3 cellular contexts compared by ENCODE assay signal in the genomic region with DNA sequence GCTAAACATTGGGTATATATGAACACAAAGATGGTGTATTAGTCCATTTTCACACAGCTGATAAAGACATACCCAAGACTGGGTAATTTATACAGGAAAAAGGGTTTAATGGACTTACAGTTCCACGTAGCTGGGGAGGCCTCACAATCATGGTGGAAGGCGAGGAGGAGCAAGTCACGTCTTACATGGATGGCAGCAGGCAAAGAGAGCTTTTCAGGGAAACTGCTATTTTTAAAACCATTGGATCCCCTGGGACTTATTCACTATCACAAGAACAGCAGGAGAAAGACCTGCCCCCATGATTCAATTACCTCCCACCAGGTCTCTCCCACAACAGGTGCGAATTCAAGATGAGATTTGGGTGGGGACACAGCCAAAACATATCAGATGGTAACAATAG. TPM values are rescaled to one million over a fixed set of nuclear protein-coding genes. Genes with fewer than 3 reads are reported as not detected.
"Had no signal": no experiment of that assay in that cellular context is flagged by ENCODE, and none has a peak within 500 bp of the region (broad histone marks: within the 10 kb centered on the region; RNA-seq: fewer than 3 reads in every experiment).

No MANE protein-coding gene starts in this region.

RNA-seq across cellular contexts. Expression of a gene that starts 12.3 kb away (rescaled TPM):
- polyA plus RNA-seq: naive thymus-derived CD4-positive, alpha-beta T cell had no signal

RNA-seq across cellular contexts. Expression of a gene that starts 31.0 kb away (rescaled TPM):
- total RNA-seq: lung microvascular endothelial cell; naive thymus-derived CD4-positive, alpha-beta T cell had no signal
- polyA plus RNA-seq: immature natural killer cell; naive thymus-derived CD4-positive, alpha-beta T cell had no signal
